ENCODE assay signal across 8 cellular contexts in genomic region chr3:158672293-158673176, GRCh38. TPM values are rescaled to one million over a fixed set of nuclear protein-coding genes. Genes with fewer than 3 reads are reported as not detected.
DNase-seq lines count a peak whose midpoint lies in the region; ATAC-seq and TF ChIP-seq lines count a peak whose summit lies in the region.

A gene with protein sequence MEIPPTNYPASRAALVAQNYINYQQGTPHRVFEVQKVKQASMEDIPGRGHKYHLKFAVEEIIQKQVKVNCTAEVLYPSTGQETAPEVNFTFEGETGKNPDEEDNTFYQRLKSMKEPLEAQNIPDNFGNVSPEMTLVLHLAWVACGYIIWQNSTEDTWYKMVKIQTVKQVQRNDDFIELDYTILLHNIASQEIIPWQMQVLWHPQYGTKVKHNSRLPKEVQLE (minus strand): TSS chr3:158672648. CDS start chr3:158672478, 170 bp downstream.

- in situ Hi-C loops in astrocyte of the spinal cord (cut with HindIII; ENCODE audit: low sequenced_read_pairs): no loop called here

- ATAC-seq in GM19023 (IDR thresholded peaks at IDR 0.05; ENCODE audit: unreplicated experiment) (peak; percentile 99), HG03196 (IDR thresholded peaks at IDR 0.05; ENCODE audit: unreplicated experiment) (peak; percentile 100)

- H3K36me3 ChIP-seq in hepatocyte (replicated peaks; ENCODE audit: insufficient read depth, low read depth): no peaks in the 10 kb centered on the region

- no peaks in the 10 kb centered on the region for H4K20me1 ChIP-seq in hepatocyte (ENCODE audit: insufficient read depth, poor library complexity, severe bottlenecking)

- H3K27ac ChIP-seq in hepatocyte: peak within 1 kb of the TSS; percentile 76

- H3K9me2 ChIP-seq in hepatocyte (replicated peaks; ENCODE audit: insufficient read depth): no peaks in the 10 kb centered on the region

- 14% methylated on average over 26 of the region's 27 CpGs for WGBS in hepatocyte (ENCODE audit: low lambda C conversion rate, missing lambda C conversion rate)

- peak within 1 kb of the TSS; percentile 82 for H3K4me2 ChIP-seq in hepatocyte

- no peaks in the 10 kb centered on the region for H3K27me3 ChIP-seq in hepatocyte

- H2AFZ ChIP-seq in hepatocyte: peak within 1 kb of the TSS; percentile 80

- no peaks in the 10 kb centered on the region for H3K4me1 ChIP-seq in hepatocyte (ENCODE audit: insufficient read depth)

- H3K4me3 ChIP-seq in astrocyte of the spinal cord (ENCODE audit: low read depth, low read length) (peak within 1 kb of the TSS; percentile 60), hepatocyte (peak within 1 kb of the TSS; percentile 67)

- no peaks in the 10 kb centered on the region for H3K9me3 ChIP-seq in hepatocyte (ENCODE audit: low read depth)

- TF ChIP-seq CTCF in astrocyte of the spinal cord (IDR thresholded peaks at IDR 0.05; ENCODE audit: low read depth, low read length): peak; percentile 88
- peak; percentile 73 for TF ChIP-seq CTCF in hepatocyte (IDR thresholded peaks at IDR 0.05; ENCODE audit: poor library complexity)

- peaks cover 24% of the 10 kb centered on the region for H3K79me2 ChIP-seq in hepatocyte

- peak; percentile 86 for DNase-seq in AG08395 (ENCODE audit: low spot score)
- DNase-seq in T-helper 22 cell (ENCODE audit: low read depth): peak; percentile 76
- peak; percentile 87 for DNase-seq in astrocyte of the spinal cord (ENCODE audit: low read depth, low spot score)
- DNase-seq in hepatocyte (ENCODE audit: low spot score): peak; percentile 95
- peak; percentile 82 for DNase-seq in renal cortical epithelial cell (ENCODE audit: low read depth)
- no peak for DNase-seq in NCI-H2196 treated with DMSO at 0.1 percent for 48 hours (lab: John Stamatoyannopoulos, UW; ENCODE audit: unreplicated experiment)

RNA-seq across cellular contexts. Expression of the gene that starts here (rescaled TPM):
- total RNA-seq in hepatocyte (19.6 and 26.6 TPM in 2 replicates), renal cortical epithelial cell (12.7 and 50.3 TPM in 2 replicates)
- polyA plus RNA-seq in hepatocyte: 21.3 and 24.8 TPM in 2 replicates
